Comparison of ENCODE assay signal across 7 cellular contexts in the genomic region with DNA sequence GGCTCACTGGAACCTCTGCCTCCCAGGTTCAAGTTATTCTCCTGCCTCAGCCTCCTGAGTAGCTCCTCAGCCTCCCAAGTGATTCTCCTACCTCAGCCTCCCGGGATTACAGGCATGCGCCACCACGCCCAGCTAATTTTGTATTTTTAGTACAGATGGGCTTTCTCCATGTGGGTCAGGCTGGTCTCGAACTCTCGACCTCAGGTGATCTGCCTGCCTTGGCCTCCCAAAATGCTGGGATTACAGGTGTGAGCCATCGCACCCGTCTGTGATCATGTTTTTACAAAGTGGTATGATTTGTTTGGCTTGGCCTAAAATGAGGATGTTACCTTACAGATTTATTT. TPM values are rescaled to one million over a fixed set of nuclear protein-coding genes. Genes with fewer than 3 reads are reported as not detected.
A peak's percentile ranks its signal among the peaks of the same experiment; 100 is the strongest.
DNase-seq lines count a peak whose midpoint lies in the region; ATAC-seq and TF ChIP-seq lines count a peak whose summit lies in the region.
"Not testable (repeated sequence)": the region's sequence is repeated elsewhere in the genome, so short reads cannot be mapped to it uniquely, and the experiment has no call there.

No MANE protein-coding gene starts in this region.

- peak overlapping the region; percentile 33; the same call in 1 of the 2 replicates for H3K4me2 ChIP-seq in MM.1S (ENCODE audit: low read depth, low read length)

- H3K36me3 ChIP-seq in CD8-positive, alpha-beta memory T cell (ENCODE audit: insufficient read depth, low read length); MM.1S (replicated peaks; ENCODE audit: insufficient read depth, low read length): not testable (repeated sequence)

- CTCF ChIA-PET in CD8-positive, alpha-beta memory T cell (lab: Charles Lee) = interaction anchor here (0.7 kb wide), 2 partner anchors 9 to 469 kb away, joined by 3 to 7 read pairs; no protein-coding TSS in a partner anchor
- CTCF ChIA-PET in activated B cell treated with CpG ODN at 0.5 μM for 24 hours (lab: Charles Lee) = interaction anchor here (1.2 to 1.7 kb wide), 3 partner anchors 9 to 222 kb away, joined by 3 to 6 read pairs (median 4); no protein-coding TSS in a partner anchor

- peak overlapping the region; percentile 9 to 79 (median 73) for H3K4me3 Mint-ChIP-seq in CD8-positive, alpha-beta memory T cell
- H3K4me3 Mint-ChIP-seq in activated B cell treated with CpG ODN at 0.5 μM for 24 hours (peak overlapping the region; percentile 72), naive B cell (peak overlapping the region; percentile 16 to 74 (median 58))
- H3K4me3 Mint-ChIP-seq in activated T-cell treated with anti-CD3 and anti-CD28 coated beads, Interleukin-2, amount 50 U/mL, for 4 hours = peak overlapping the region; percentile 59
- H3K4me3 Mint-ChIP-seq in activated naive CD8-positive, alpha-beta T cell treated with anti-CD3 and anti-CD28 coated beads for 36 hours = peak overlapping the region; percentile 66
- peak overlapping the region; percentile 45 for H3K4me3 Mint-ChIP-seq in stimulated activated effector memory CD8-positive, alpha-beta T cell treated with anti-CD3 and anti-CD28 coated beads, Interleukin-12 subunit alpha, Interleukin-12 subunit beta, amount 100 ng/mL, for 72 hours

- H3K9ac ChIP-seq in MM.1S (ENCODE audit: low read length) = peak overlapping the region; percentile 61

- DNase-seq in CD8-positive, alpha-beta memory T cell; MM.1S; activated B cell treated with CpG ODN at 0.5 μM for 24 hours; activated T-cell treated with anti-CD3 and anti-CD28 coated beads, Interleukin-2, amount 50 U/mL, for 4 hours; activated naive CD8-positive, alpha-beta T cell treated with anti-CD3 and anti-CD28 coated beads for 36 hours; naive B cell; stimulated activated effector memory CD8-positive, alpha-beta T cell treated with anti-CD3 and anti-CD28 coated beads, Interleukin-12 subunit alpha, Interleukin-12 subunit beta, amount 100 ng/mL, for 72 hours (ENCODE audit: low spot score in 2 of 2): not testable (repeated sequence)

- H3K27ac ChIP-seq in CD8-positive, alpha-beta memory T cell (ENCODE audit: low read depth, low read length) = not testable (repeated sequence)
- H3K27ac ChIP-seq in MM.1S (ENCODE audit: low read length) = peak overlapping the region; percentile 88

- H2AFZ ChIP-seq in MM.1S (ENCODE audit: low read length) = not testable (repeated sequence)

- not testable (repeated sequence) for H4K20me1 ChIP-seq in MM.1S (ENCODE audit: insufficient read depth, low read length)

- peaks cover 19% of the 10 kb centered on the region for H3F3A ChIP-seq in MM.1S (ENCODE audit: insufficient read depth, low read length)

- not testable (repeated sequence) for H3K36me3 Mint-ChIP-seq in CD8-positive, alpha-beta memory T cell; activated B cell treated with CpG ODN at 0.5 μM for 24 hours (ENCODE audit: low read depth); activated T-cell treated with anti-CD3 and anti-CD28 coated beads, Interleukin-2, amount 50 U/mL, for 4 hours (ENCODE audit: insufficient read depth); naive B cell; stimulated activated effector memory CD8-positive, alpha-beta T cell treated with anti-CD3 and anti-CD28 coated beads, Interleukin-12 subunit alpha, Interleukin-12 subunit beta, amount 100 ng/mL, for 72 hours
- peaks cover 16% of the 10 kb centered on the region for H3K36me3 Mint-ChIP-seq in activated naive CD8-positive, alpha-beta T cell treated with anti-CD3 and anti-CD28 coated beads for 36 hours

- not testable (repeated sequence) for H3K27me3 ChIP-seq in CD8-positive, alpha-beta memory T cell (ENCODE audit: insufficient read depth, low read length, poor library complexity, severe bottlenecking); MM.1S (replicated peaks; ENCODE audit: insufficient read depth, low read length)

- POLR2A ChIA-PET in CD8-positive, alpha-beta memory T cell (lab: Charles Lee) = interaction anchor here (0.5 to 1.1 kb wide), 4 partner anchors 9 to 414 kb away, joined by 3 to 5 read pairs (median 4); no protein-coding TSS in a partner anchor
- POLR2A ChIA-PET in activated B cell treated with CpG ODN at 0.5 μM for 24 hours (lab: Charles Lee) = interaction anchor here (0.7 to 2.4 kb wide), 3 partner anchors 9 to 43 kb away, joined by 3 to 15 read pairs (median 11); a partner anchor contains a TSS

- peaks cover 89% of the 10 kb centered on the region for H3K79me2 ChIP-seq in MM.1S (ENCODE audit: low read length)

- not testable (repeated sequence) for ATAC-seq in activated B cell treated with CpG ODN at 0.5 μM for 24 hours (ENCODE audit: low read depth); activated T-cell treated with anti-CD3 and anti-CD28 coated beads, Interleukin-2, amount 50 U/mL, for 4 hours; naive B cell (ENCODE audit: low read depth in 2 of 2); stimulated activated effector memory CD8-positive, alpha-beta T cell treated with anti-CD3 and anti-CD28 coated beads, Interleukin-12 subunit alpha, Interleukin-12 subunit beta, amount 100 ng/mL, for 72 hours

- H3K9me2 ChIP-seq in MM.1S (replicated peaks; ENCODE audit: insufficient read depth, low read length) = not testable (repeated sequence)

- not testable (repeated sequence) for H3K4me3 ChIP-seq in CD8-positive, alpha-beta memory T cell (ENCODE audit: low read length)
- peak overlapping the region; percentile 47 for H3K4me3 ChIP-seq in MM.1S (ENCODE audit: low read length)

- H3K9me3 ChIP-seq in CD8-positive, alpha-beta memory T cell (ENCODE audit: low read length); MM.1S (replicated peaks; ENCODE audit: insufficient read depth, low read length): not testable (repeated sequence)

- H3K27me3 Mint-ChIP-seq in CD8-positive, alpha-beta memory T cell; activated B cell treated with CpG ODN at 0.5 μM for 24 hours; activated T-cell treated with anti-CD3 and anti-CD28 coated beads, Interleukin-2, amount 50 U/mL, for 4 hours (ENCODE audit: low read depth); activated naive CD8-positive, alpha-beta T cell treated with anti-CD3 and anti-CD28 coated beads for 36 hours; naive B cell: not testable (repeated sequence)

- intact Hi-C loops in activated B cell treated with CpG ODN at 0.5 μM for 24 hours (cut with micrococcal nuclease) = not testable (repeated sequence)

- not testable (repeated sequence) for H3K9me3 Mint-ChIP-seq in CD8-positive, alpha-beta memory T cell; activated B cell treated with CpG ODN at 0.5 μM for 24 hours; activated T-cell treated with anti-CD3 and anti-CD28 coated beads, Interleukin-2, amount 50 U/mL, for 4 hours; activated naive CD8-positive, alpha-beta T cell treated with anti-CD3 and anti-CD28 coated beads for 36 hours; naive B cell; stimulated activated effector memory CD8-positive, alpha-beta T cell treated with anti-CD3 and anti-CD28 coated beads, Interleukin-12 subunit alpha, Interleukin-12 subunit beta, amount 100 ng/mL, for 72 hours

- H3K27ac Mint-ChIP-seq in CD8-positive, alpha-beta memory T cell = peak overlapping the region in 6 of 8 donors; percentile 13 to 80 (median 58)
- H3K27ac Mint-ChIP-seq in activated B cell treated with CpG ODN at 0.5 μM for 24 hours = peak overlapping the region; percentile 78
- peak overlapping the region; percentile 78 for H3K27ac Mint-ChIP-seq in activated naive CD8-positive, alpha-beta T cell treated with anti-CD3 and anti-CD28 coated beads for 36 hours
- H3K27ac Mint-ChIP-seq in naive B cell = peak overlapping the region; percentile 5 to 87 (median 70)
- peak overlapping the region; percentile 41 for H3K27ac Mint-ChIP-seq in stimulated activated effector memory CD8-positive, alpha-beta T cell treated with anti-CD3 and anti-CD28 coated beads, Interleukin-12 subunit alpha, Interleukin-12 subunit beta, amount 100 ng/mL, for 72 hours

- peaks cover 16% of the 10 kb centered on the region for H3K4me1 ChIP-seq in CD8-positive, alpha-beta memory T cell (ENCODE audit: insufficient read depth, low read length)
- H3K4me1 ChIP-seq in MM.1S (ENCODE audit: low read length) = peaks cover 22% of the 10 kb centered on the region

- TF ChIP-seq CTCF in MM.1S (IDR thresholded peaks at IDR 0.05; ENCODE audit: low read length); activated B cell treated with CpG ODN at 0.5 μM for 24 hours (IDR thresholded peaks at IDR 0.05): not testable (repeated sequence)

- H3K4me1 Mint-ChIP-seq in CD8-positive, alpha-beta memory T cell = peaks cover 19 to 33% (median 31%) of the 10 kb centered on the region in 3 donors
- peaks cover 57% of the 10 kb centered on the region for H3K4me1 Mint-ChIP-seq in activated B cell treated with CpG ODN at 0.5 μM for 24 hours
- peaks cover 25% of the 10 kb centered on the region for H3K4me1 Mint-ChIP-seq in activated T-cell treated with anti-CD3 and anti-CD28 coated beads, Interleukin-2, amount 50 U/mL, for 4 hours (ENCODE audit: low read depth)
- peaks cover 50% of the 10 kb centered on the region for H3K4me1 Mint-ChIP-seq in activated naive CD8-positive, alpha-beta T cell treated with anti-CD3 and anti-CD28 coated beads for 36 hours
- H3K4me1 Mint-ChIP-seq in naive B cell = peaks cover 39 to 59% (median 50%) of the 10 kb centered on the region in 3 donors
- H3K4me1 Mint-ChIP-seq in stimulated activated effector memory CD8-positive, alpha-beta T cell treated with anti-CD3 and anti-CD28 coated beads, Interleukin-12 subunit alpha, Interleukin-12 subunit beta, amount 100 ng/mL, for 72 hours = peaks cover 42% of the 10 kb centered on the region

RNA-seq across cellular contexts. Expression of a gene that starts 9.8 kb away (rescaled TPM):
- 10 to 100 TPM; 25.1 to 26.3 TPM for total RNA-seq in CD8-positive, alpha-beta memory T cell
- polyA plus RNA-seq in CD8-positive, alpha-beta memory T cell = 2.2 TPM
- 31.8 and 34.2 TPM in 2 replicates for total RNA-seq in activated B cell treated with CpG ODN at 0.5 μM for 24 hours
- total RNA-seq in activated T-cell treated with anti-CD3 and anti-CD28 coated beads, Interleukin-2, amount 50 U/mL, for 4 hours = 10 to 100 TPM; 15.5 to 23.1 (median 21.2) TPM
- 10 to 100 TPM; 33.2 to 33.5 TPM for total RNA-seq in activated naive CD8-positive, alpha-beta T cell treated with anti-CD3 and anti-CD28 coated beads for 36 hours
- 1 to 10 TPM in 5 of 6 donors, not detected in 1; 3.4 to 6.2 (median 4.2) TPM for polyA plus RNA-seq in naive B cell (ENCODE audit: low read depth in 6 of 6)

RNA-seq across cellular contexts. Expression of a gene that starts 10.6 kb away (rescaled TPM):
- 10 to 100 TPM; 28.5 to 34.0 TPM for total RNA-seq in CD8-positive, alpha-beta memory T cell
- 46.6 TPM for polyA plus RNA-seq in CD8-positive, alpha-beta memory T cell
- total RNA-seq in activated B cell treated with CpG ODN at 0.5 μM for 24 hours = 53.9 and 56.5 TPM in 2 replicates
- 10 to 100 TPM; 32.7 to 35.1 (median 34.3) TPM for total RNA-seq in activated T-cell treated with anti-CD3 and anti-CD28 coated beads, Interleukin-2, amount 50 U/mL, for 4 hours
- total RNA-seq in activated naive CD8-positive, alpha-beta T cell treated with anti-CD3 and anti-CD28 coated beads for 36 hours = 10 to 100 TPM; 41.2 to 47.1 TPM
- polyA plus RNA-seq in naive B cell (ENCODE audit: low read depth in 6 of 6) = 10 to 100 TPM; 32.4 to 55.8 (median 41.0) TPM
